ENCODE assay signal across 9 cellular contexts in genomic region chr10:131980321-131980720, GRCh38. TPM values are rescaled to one million over a fixed set of nuclear protein-coding genes. Genes with fewer than 3 reads are reported as not detected.
A peak's percentile ranks its signal among the peaks of the same experiment; 100 is the strongest.
DNase-seq lines count a peak whose midpoint lies in the region; ATAC-seq and TF ChIP-seq lines count a peak whose summit lies in the region.
"Had no signal": no experiment of that assay in that cellular context is flagged by ENCODE, and none has a peak within 500 bp of the region (broad histone marks: within the 10 kb centered on the region; RNA-seq: fewer than 3 reads in every experiment).

No MANE protein-coding gene starts in this region.

- peaks cover 42% of the 10 kb centered on the region for H3K4me1 Mint-ChIP-seq in neural progenitor cell

- no peaks in the 10 kb centered on the region for H3K9me3 ChIP-seq in OCI-LY1 (ENCODE audit: low read length)
- H3K9me3 ChIP-seq in ectodermal cell (ENCODE audit: control insufficient read depth, low read length) = no peaks in the 10 kb centered on the region
- H3K9me3 ChIP-seq in neural progenitor cell (ENCODE audit: low read depth) = no peaks in the 10 kb centered on the region

- H3K4me2 ChIP-seq in OCI-LY1 (ENCODE audit: low read length) (peak overlapping the region; percentile 84), neural progenitor cell (peak overlapping the region; percentile 96)

- DNase-seq in neural progenitor cell (ENCODE audit: low spot score) (no peak), NOMO-1 treated with dmso at 0.1 percent for 144 hours (lab: John Stamatoyannopoulos, UW; ENCODE audit: unreplicated experiment) (no peak), H4 (ENCODE audit: low spot score) (no peak)
- no peak for DNase-seq in central memory CD4-positive, alpha-beta T cell
- DNase-seq: OCI-M1 had no signal

- H3K27ac Mint-ChIP-seq in neural progenitor cell = peak overlapping the region; percentile 78

- peaks cover 56% of the 10 kb centered on the region for H3K4me1 ChIP-seq in OCI-LY1 (ENCODE audit: insufficient read depth, low read length, severe bottlenecking)
- H3K4me1 ChIP-seq in ectodermal cell (ENCODE audit: control insufficient read depth, insufficient read depth, low read length) = peaks cover 7% of the 10 kb centered on the region
- H3K4me1 ChIP-seq in neural progenitor cell = peaks cover 20% of the 10 kb centered on the region

- peak overlapping the region; percentile 94 for H3K4me3 Mint-ChIP-seq in neural progenitor cell

- H3K36me3 Mint-ChIP-seq in neural progenitor cell = peaks cover 32% of the 10 kb centered on the region

- 74 to 77% methylated on average over 6 to 7 of the region's 8 CpGs for WGBS in ectodermal cell, 2 experiments

- H3F3A ChIP-seq in OCI-LY1 (ENCODE audit: insufficient read depth, low read length) (no peaks in the 10 kb centered on the region), neural progenitor cell (ENCODE audit: low read depth) (peaks cover 6% of the 10 kb centered on the region)

- no peaks in the 10 kb centered on the region for H3K9me2 ChIP-seq in OCI-LY1 (ENCODE audit: low read depth, low read length)

- H3K9ac ChIP-seq in OCI-LY1 (ENCODE audit: low read length) = peak overlapping the region; percentile 84; the same call in 1 of the 2 replicates
- H3K9ac ChIP-seq in neural progenitor cell = no peak overlapping the region

- no peaks in the 10 kb centered on the region for H4K20me1 ChIP-seq in OCI-LY1 (ENCODE audit: insufficient read depth, low read length)
- H4K20me1 ChIP-seq in neural progenitor cell (ENCODE audit: low read depth) = peaks cover 59% of the 10 kb centered on the region

- H3K27me3 ChIP-seq in OCI-LY1 (ENCODE audit: insufficient read depth, low read length) = no peaks in the 10 kb centered on the region
- H3K27me3 ChIP-seq in ectodermal cell (ENCODE audit: control insufficient read depth, insufficient read depth, low read length, poor library complexity, severe bottlenecking) = peaks cover 25% of the 10 kb centered on the region
- H3K27me3 ChIP-seq in neural progenitor cell = peaks cover 31% of the 10 kb centered on the region

- H3K79me2 ChIP-seq in OCI-LY1 (ENCODE audit: insufficient read depth, low read length) = peaks cover 54% of the 10 kb centered on the region; the same call in 1 of the 2 replicates
- peaks cover 61% of the 10 kb centered on the region for H3K79me2 ChIP-seq in neural progenitor cell (ENCODE audit: low read depth)

- H3K36me3 ChIP-seq in OCI-LY1 (ENCODE audit: insufficient read depth, low read length) = peaks cover 8% of the 10 kb centered on the region; the same call in 1 of the 2 replicates
- H3K36me3 ChIP-seq in ectodermal cell (ENCODE audit: control insufficient read depth, insufficient read depth, low read length) = no peaks in the 10 kb centered on the region
- no peaks in the 10 kb centered on the region for H3K36me3 ChIP-seq in neural progenitor cell

- TF ChIP-seq CTCF in C4-2B (conservative IDR thresholded peaks at IDR 0.05) (no peak), OCI-LY1 (IDR thresholded peaks at IDR 0.05; ENCODE audit: low read length) (no peak), neural progenitor cell (IDR thresholded peaks at IDR 0.05) (no peak)

- ATAC-seq in GM21515 (IDR thresholded peaks at IDR 0.05; ENCODE audit: unreplicated experiment) = no peak

- peak overlapping the region; percentile 98 for H3K27ac ChIP-seq in C4-2B
- no peak overlapping the region for H3K27ac ChIP-seq in OCI-LY1 (ENCODE audit: low read depth, low read length, poor library complexity, severe bottlenecking)
- no peak overlapping the region for H3K27ac ChIP-seq in ectodermal cell (ENCODE audit: insufficient read depth, low read depth, low read length, poor library complexity, severe bottlenecking)
- no peak overlapping the region for H3K27ac ChIP-seq in neural progenitor cell

- H3K27me3 Mint-ChIP-seq in neural progenitor cell (ENCODE audit: insufficient read depth, low read depth) = peaks cover 17% of the 10 kb centered on the region

- H3K9me3 Mint-ChIP-seq in neural progenitor cell = peaks cover 17% of the 10 kb centered on the region

- H2AFZ ChIP-seq in OCI-LY1 (ENCODE audit: low read length) (no peak overlapping the region), neural progenitor cell (replicated peaks) (no peak overlapping the region)

- H3K4me3 ChIP-seq in OCI-LY1 (ENCODE audit: low read depth, low read length, poor library complexity, severe bottlenecking) (peak overlapping the region; percentile 71), ectodermal cell (ENCODE audit: insufficient read depth, low read depth, low read length) (peak overlapping the region; percentile 72), neural progenitor cell (peak overlapping the region; percentile 91)

RNA-seq across cellular contexts. Expression of gene BNIP3, which starts 1.4 kb away (rescaled TPM):
- polyA plus RNA-seq in ectodermal cell (2013, experiment 1 of 4) = 39.7 TPM
- polyA plus RNA-seq in ectodermal cell (2013, experiment 2 of 4) = 30.7 TPM
- polyA plus RNA-seq in ectodermal cell (2013, experiment 3 of 4) = 41.9 TPM
- 43.1 TPM for polyA plus RNA-seq in ectodermal cell (2013, experiment 4 of 4)
- total RNA-seq in neural progenitor cell (ENCODE audit: low replicate concordance) = 256 and 312 TPM in 2 replicates
- 192 and 240 TPM in 2 replicates for total RNA-seq in H4 (2014; rRNA removed; shearing (Covaris generic))
